28 cellular contexts compared by ENCODE assay signal in the genomic region with DNA sequence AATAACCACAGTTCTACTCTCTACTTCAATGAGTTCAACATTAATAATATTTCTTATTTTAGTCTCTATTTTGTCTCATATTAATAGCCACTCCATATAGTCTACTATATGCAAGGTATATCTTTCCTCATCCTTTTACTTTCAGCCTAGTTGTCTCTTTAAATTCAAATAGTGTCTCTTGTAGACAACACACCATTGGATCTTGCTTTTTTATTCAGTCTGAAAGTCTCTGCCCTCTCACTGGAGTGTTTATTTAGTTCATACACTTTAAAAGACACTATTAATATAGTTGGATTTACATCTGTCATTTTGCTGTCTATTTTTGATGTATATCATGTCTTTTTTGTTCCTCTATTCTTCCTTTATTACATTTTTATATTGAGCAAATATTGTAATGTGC.
"Had no signal": no experiment of that assay in that cellular context is flagged by ENCODE, and none has a peak within 500 bp of the region (broad histone marks: within the 10 kb centered on the region; RNA-seq: fewer than 3 reads in every experiment).

No MANE protein-coding gene starts in this region.

- H3K27me3 Mint-ChIP-seq: stimulated activated memory B cell treated with anti-CD40 and anti-IgM and Interleukin-4, amounts not matched to agents 10 μg/mL and 1 μg/mL and 100 μg/mL, for 72 hours; stimulated activated naive B cell treated with anti-CD40 and anti-IgM and Interleukin-4, amounts not matched to agents 10 μg/mL and 1 μg/mL and 100 μg/mL, for 72 hours; stimulated activated naive CD8-positive, alpha-beta T cell treated with anti-CD3 and anti-CD28 coated beads, Interleukin-15, amount 100 ng/mL, for 72 hours; stimulated activated naive CD8-positive, alpha-beta T cell treated with anti-CD3 and anti-CD28 coated beads, Interleukin-15, Interleukin-2, amounts not matched to agents 100 ng/mL and 50 ng/mL, for 24 hours; type B pancreatic cell had no signal

- H3K9me3 ChIP-seq: suprapubic skin, testis, thyroid gland, transverse colon, upper lobe of left lung, upper lobe of right lung, uterus, vagina had no signal

- DNase-seq: stimulated activated CD4-positive, alpha-beta T cell treated with anti-CD3 and anti-CD28 coated beads, Interleukin-2, amount 100 ng/mL, for 48 hours; stimulated activated CD4-positive, alpha-beta T cell treated with anti-CD3 and anti-CD28 coated beads, Interleukin-4, amount 100 ng/mL, for 1 hour; stimulated activated CD4-positive, alpha-beta T cell treated with anti-CD3 and anti-CD28 coated beads, Interleukin-4, amount 100 ng/mL, for 24 hours; stimulated activated CD4-positive, alpha-beta T cell treated with anti-CD3 and anti-CD28 coated beads, Interleukin-4, amount 100 ng/mL, for 4 hours; stimulated activated CD8-positive, alpha-beta memory T cell treated with anti-CD3 and anti-CD28 coated beads, Interleukin-4, amount 100 ng/mL, for 48 hours; stimulated activated naive B cell treated with anti-CD40 and anti-IgM and Interleukin-4, amounts not matched to agents 10 μg/mL and 1 μg/mL and 100 μg/mL, for 72 hours; stimulated activated naive CD4-positive, alpha-beta T cell; stimulated activated naive CD4-positive, alpha-beta T cell treated with Interleukin-2 at 50 U/mL for 16 hours; stimulated activated naive CD8-positive, alpha-beta T cell treated with anti-CD3 and anti-CD28 coated beads, Interleukin-15, amount 100 ng/mL, for 72 hours; stimulated activated naive CD8-positive, alpha-beta T cell treated with anti-CD3 and anti-CD28 coated beads, Interleukin-15, Interleukin-2, amounts not matched to agents 100 U/mL and 50 U/mL, for 24 hours; stomach; substantia nigra; testis; thyroid gland; tibial artery; transverse colon; trophoblast cell; upper lobe of left lung; upper lobe of right lung; uterus had no signal

- H3K36me3 ChIP-seq: stomach, suprapubic skin, thoracic aorta, thyroid gland, tibial artery, tibial nerve, transverse colon, upper lobe of left lung, upper lobe of right lung, uterus, vagina had no signal

- H3K4me1 Mint-ChIP-seq: stimulated activated effector memory CD8-positive, alpha-beta T cell treated with anti-CD3 and anti-CD28 coated beads, Interleukin-12 subunit alpha, Interleukin-12 subunit beta, amount 100 ng/mL, for 72 hours; stimulated activated memory B cell treated with anti-CD40 and anti-IgM and Interleukin-4, amounts not matched to agents 10 μg/mL and 1 μg/mL and 100 μg/mL, for 72 hours; stimulated activated naive B cell treated with anti-CD40 and anti-IgM and Interleukin-4, amounts not matched to agents 10 μg/mL and 1 μg/mL and 100 μg/mL, for 72 hours; stimulated activated naive CD8-positive, alpha-beta T cell treated with anti-CD3 and anti-CD28 coated beads, Interleukin-15, amount 100 ng/mL, for 72 hours had no signal

- H3K4me3 ChIP-seq: stomach, suprapubic skin, testis, thoracic aorta, thyroid gland, tibial artery, tibial nerve, transverse colon, upper lobe of left lung, upper lobe of right lung, uterus, vagina had no signal

- H3K36me3 Mint-ChIP-seq: stimulated activated effector memory CD8-positive, alpha-beta T cell treated with anti-CD3 and anti-CD28 coated beads, Interleukin-12 subunit alpha, Interleukin-12 subunit beta, amount 100 ng/mL, for 72 hours; stimulated activated memory B cell treated with anti-CD40 and anti-IgM and Interleukin-4, amounts not matched to agents 10 μg/mL and 1 μg/mL and 100 μg/mL, for 72 hours; stimulated activated naive B cell treated with anti-CD40 and anti-IgM and Interleukin-4, amounts not matched to agents 10 μg/mL and 1 μg/mL and 100 μg/mL, for 72 hours; type B pancreatic cell had no signal

- ATAC-seq: stimulated activated effector memory CD8-positive, alpha-beta T cell treated with anti-CD3 and anti-CD28 coated beads, Interleukin-12 subunit alpha, Interleukin-12 subunit beta, amount 100 ng/mL, for 72 hours; stimulated activated memory B cell treated with anti-CD40 and anti-IgM and Interleukin-4, amounts not matched to agents 10 μg/mL and 1 μg/mL and 100 μg/mL, for 72 hours; stimulated activated naive B cell treated with anti-CD40 and anti-IgM and Interleukin-4, amounts not matched to agents 10 μg/mL and 1 μg/mL and 100 μg/mL, for 72 hours; stimulated activated naive CD8-positive, alpha-beta T cell treated with anti-CD3 and anti-CD28 coated beads, Interleukin-15, amount 100 ng/mL, for 72 hours; stimulated activated naive CD8-positive, alpha-beta T cell treated with anti-CD3 and anti-CD28 coated beads, Interleukin-15, Interleukin-2, amounts not matched to agents 100 U/mL and 50 U/mL, for 24 hours; upper lobe of right lung had no signal

- H3K27ac ChIP-seq: stomach, suprapubic skin, testis, thoracic aorta, thyroid gland, tibial artery, tibial nerve, transverse colon, upper lobe of left lung, upper lobe of right lung, uterus, vagina had no signal

- H3K4me3 Mint-ChIP-seq: stimulated activated effector memory CD8-positive, alpha-beta T cell treated with anti-CD3 and anti-CD28 coated beads, Interleukin-12 subunit alpha, Interleukin-12 subunit beta, amount 100 ng/mL, for 72 hours; stimulated activated memory B cell treated with anti-CD40 and anti-IgM and Interleukin-4, amounts not matched to agents 10 μg/mL and 1 μg/mL and 100 μg/mL, for 72 hours; stimulated activated naive B cell treated with anti-CD40 and anti-IgM and Interleukin-4, amounts not matched to agents 10 μg/mL and 1 μg/mL and 100 μg/mL, for 72 hours; stimulated activated naive CD8-positive, alpha-beta T cell treated with anti-CD3 and anti-CD28 coated beads, Interleukin-15, amount 100 ng/mL, for 72 hours; stimulated activated naive CD8-positive, alpha-beta T cell treated with anti-CD3 and anti-CD28 coated beads, Interleukin-15, Interleukin-2, amounts not matched to agents 100 ng/mL and 50 ng/mL, for 24 hours; type B pancreatic cell had no signal

- H3K27ac Mint-ChIP-seq: stimulated activated effector memory CD8-positive, alpha-beta T cell treated with anti-CD3 and anti-CD28 coated beads, Interleukin-12 subunit alpha, Interleukin-12 subunit beta, amount 100 ng/mL, for 72 hours; stimulated activated memory B cell treated with anti-CD40 and anti-IgM and Interleukin-4, amounts not matched to agents 10 μg/mL and 1 μg/mL and 100 μg/mL, for 72 hours; stimulated activated naive B cell treated with anti-CD40 and anti-IgM and Interleukin-4, amounts not matched to agents 10 μg/mL and 1 μg/mL and 100 μg/mL, for 72 hours; stimulated activated naive CD8-positive, alpha-beta T cell treated with anti-CD3 and anti-CD28 coated beads, Interleukin-15, amount 100 ng/mL, for 72 hours; stimulated activated naive CD8-positive, alpha-beta T cell treated with anti-CD3 and anti-CD28 coated beads, Interleukin-15, Interleukin-2, amounts not matched to agents 100 ng/mL and 50 ng/mL, for 24 hours; type B pancreatic cell had no signal

- H3K4me1 ChIP-seq: stomach, suprapubic skin, testis, thyroid gland, tibial artery, tibial nerve, transverse colon, upper lobe of left lung, upper lobe of right lung, uterus, vagina had no signal
